Comparison of ENCODE assay signal across 8 cellular contexts in genomic region chr9:122092611-122093506, GRCh38. TPM values are rescaled to one million over a fixed set of nuclear protein-coding genes. Genes with fewer than 3 reads are reported as not detected.
DNase-seq lines count a peak whose midpoint lies in the region; ATAC-seq and TF ChIP-seq lines count a peak whose summit lies in the region.

TTLL11 (minus strand) TSS chr9:122093308; CDS start chr9:122093148, 160 bp downstream.

- CTCF ChIA-PET in CD4-positive, alpha-beta T cell (lab: Charles Lee), result interaction anchor here (0.6 to 1.3 kb wide), 2 partner anchors 171 to 742 kb away, joined by 3 read pairs; no protein-coding TSS in a partner anchor
- CTCF ChIA-PET in activated CD4-positive, alpha-beta memory T cell treated with anti-CD3 and anti-CD28 coated beads, Interleukin-2, amount 10 ng/mL, durations not matched to agents 7 days and 5 days (lab: Charles Lee), result interaction anchor here (0.6 to 1.1 kb wide), 4 partner anchors 30 to 583 kb away, joined by 3 read pairs; no protein-coding TSS in a partner anchor

- ATAC-seq in CD4-positive, alpha-beta T cell (ENCODE audit: poor library complexity), result peak; percentile 96
- peak; percentile 92 for ATAC-seq in GM19452 (IDR thresholded peaks at IDR 0.05; ENCODE audit: unreplicated experiment)
- ATAC-seq in HG03575 (IDR thresholded peaks at IDR 0.05; ENCODE audit: extremely low read depth, insufficient number of reproducible peaks, low FRiP score, unreplicated experiment), result peak; percentile 66
- ATAC-seq in lung (ENCODE audit: insufficient read depth, low FRiP score), result peak; percentile 93

- peak within 1 kb of the TSS; percentile 93 for H3K4me3 Mint-ChIP-seq in CD4-positive, alpha-beta T cell
- peak within 1 kb of the TSS; percentile 81 for H3K4me3 Mint-ChIP-seq in activated CD4-positive, alpha-beta memory T cell treated with anti-CD3 and anti-CD28 coated beads, Interleukin-2, amount 10 ng/mL, durations not matched to agents 7 days and 5 days

- no peak for TF ChIP-seq CTCF in CD4-positive, alpha-beta T cell (IDR thresholded peaks at IDR 0.05)
- no peak for TF ChIP-seq CTCF in lung (IDR thresholded peaks at IDR 0.05; ENCODE audit: control extremely low read depth, extremely low read depth)

- no peak within 1 kb of the TSS for H3K27ac ChIP-seq in CD4-positive, alpha-beta T cell (ENCODE audit: low read depth, low read length)
- H3K27ac ChIP-seq in ectodermal cell (ENCODE audit: insufficient read depth, low read depth, low read length, poor library complexity, severe bottlenecking) (no peak within 1 kb of the TSS), lung (ENCODE audit: low read depth in 1 of 2, low read length in 1 of 2) (peak within 1 kb of the TSS; percentile 81 to 89)

- no peaks in the 10 kb centered on the region for H3K27me3 Mint-ChIP-seq in CD4-positive, alpha-beta T cell
- H3K27me3 Mint-ChIP-seq in activated CD4-positive, alpha-beta memory T cell treated with anti-CD3 and anti-CD28 coated beads, Interleukin-2, amount 10 ng/mL, durations not matched to agents 7 days and 5 days, result peaks cover 18% of the 10 kb centered on the region

- DNase-seq in CD4-positive, alpha-beta T cell, result peak; percentile 93 to 97 (median 96)
- peak; percentile 96 for DNase-seq in NCI-H82 (lab: John Stamatoyannopoulos, UW)
- DNase-seq in activated CD4-positive, alpha-beta memory T cell treated with anti-CD3 and anti-CD28 coated beads, Interleukin-2, amount 10 ng/mL, durations not matched to agents 7 days and 5 days, result peak; percentile 97
- peak; percentile 96 for DNase-seq in lung (ENCODE audit: low spot score)
- DNase-seq in stimulated activated CD4-positive, alpha-beta T cell treated with anti-CD3 and anti-CD28 coated beads, TNF-alpha, amount 100 ng/mL, for 24 hours (ENCODE audit: low read depth in 3 of 3), result peak; percentile 94 to 96 (median 96)

- H3K27me3 ChIP-seq in CD4-positive, alpha-beta T cell (ENCODE audit: control insufficient read depth, insufficient read depth, low read length), result no peaks in the 10 kb centered on the region
- peaks cover 40% of the 10 kb centered on the region for H3K27me3 ChIP-seq in ectodermal cell (ENCODE audit: control insufficient read depth, insufficient read depth, low read length, poor library complexity, severe bottlenecking)
- no peaks in the 10 kb centered on the region for H3K27me3 ChIP-seq in lung (ENCODE audit: control insufficient read depth, insufficient read depth)

- no peaks in the 10 kb centered on the region for H3K9me3 ChIP-seq in CD4-positive, alpha-beta T cell (ENCODE audit: control insufficient read depth, low read length)
- no peaks in the 10 kb centered on the region for H3K9me3 ChIP-seq in ectodermal cell (ENCODE audit: control insufficient read depth, low read length)
- no peaks in the 10 kb centered on the region for H3K9me3 ChIP-seq in lung (ENCODE audit: control insufficient read depth in 2 of 2, insufficient read depth in 1 of 2, low read length in 1 of 2)

- H3K9me3 Mint-ChIP-seq in CD4-positive, alpha-beta T cell, result no peaks in the 10 kb centered on the region
- no peaks in the 10 kb centered on the region for H3K9me3 Mint-ChIP-seq in activated CD4-positive, alpha-beta memory T cell treated with anti-CD3 and anti-CD28 coated beads, Interleukin-2, amount 10 ng/mL, durations not matched to agents 7 days and 5 days

- peak within 1 kb of the TSS; percentile 40 for H3K27ac Mint-ChIP-seq in CD4-positive, alpha-beta T cell
- no peak within 1 kb of the TSS for H3K27ac Mint-ChIP-seq in activated CD4-positive, alpha-beta memory T cell treated with anti-CD3 and anti-CD28 coated beads, Interleukin-2, amount 10 ng/mL, durations not matched to agents 7 days and 5 days

- peak within 1 kb of the TSS; percentile 76 for H3K4me3 ChIP-seq in ectodermal cell (ENCODE audit: insufficient read depth, low read depth, low read length)
- peak within 1 kb of the TSS; percentile 94 for H3K4me3 ChIP-seq in lung

- H3K4me1 Mint-ChIP-seq in CD4-positive, alpha-beta T cell (ENCODE audit: low read depth), result peaks cover 50% of the 10 kb centered on the region
- peaks cover 31% of the 10 kb centered on the region for H3K4me1 Mint-ChIP-seq in activated CD4-positive, alpha-beta memory T cell treated with anti-CD3 and anti-CD28 coated beads, Interleukin-2, amount 10 ng/mL, durations not matched to agents 7 days and 5 days

- no peaks in the 10 kb centered on the region for H3K36me3 Mint-ChIP-seq in CD4-positive, alpha-beta T cell (ENCODE audit: low read depth)
- no peaks in the 10 kb centered on the region for H3K36me3 Mint-ChIP-seq in activated CD4-positive, alpha-beta memory T cell treated with anti-CD3 and anti-CD28 coated beads, Interleukin-2, amount 10 ng/mL, durations not matched to agents 7 days and 5 days (ENCODE audit: low read depth)

- POLR2A ChIA-PET in CD4-positive, alpha-beta T cell (lab: Charles Lee), result interaction anchor here (0.9 to 1.8 kb wide), 2 partner anchors 66 to 172 kb away, joined by 3 to 5 read pairs; partner anchors contain the start of genes MRRF, NDUFA8 and RBM18
- POLR2A ChIA-PET in activated CD4-positive, alpha-beta memory T cell treated with anti-CD3 and anti-CD28 coated beads, Interleukin-2, amount 10 ng/mL, durations not matched to agents 7 days and 5 days (lab: Charles Lee), result interaction anchor here (0.8 to 2.1 kb wide), 2 partner anchors 172 to 820 kb away, joined by 3 to 16 read pairs; partner anchors contain the start of genes MRRF, RBM18 and ZBTB6

- H3K4me1 ChIP-seq in ectodermal cell (ENCODE audit: control insufficient read depth, insufficient read depth, low read length) (no peaks in the 10 kb centered on the region), lung (ENCODE audit: control insufficient read depth in 2 of 2, insufficient read depth in 2 of 2, low read length in 2 of 2) (peaks cover 7 to 14% of the 10 kb centered on the region in 2 donors)

- H3K36me3 ChIP-seq in ectodermal cell (ENCODE audit: control insufficient read depth, insufficient read depth, low read length) (no peaks in the 10 kb centered on the region), lung (ENCODE audit: control insufficient read depth in 2 of 2, insufficient read depth in 2 of 2, low read length in 2 of 2) (no peaks in the 10 kb centered on the region)

- intact Hi-C loops in CD4-positive, alpha-beta T cell (cut with DNase I, micrococcal nuclease), result loop anchor here (2.0 to 10.0 kb wide), 6 partner anchors 172 to 1832 kb away; partner anchors contain the start of genes CDK5RAP2 (in 1 of the 2), MRRF (in 1 of the 2), RBM18 (in 1 of the 2) and RC3H2 (in 1 of the 2)

- WGBS in ectodermal cell, 2 experiments, result 1 to 2% methylated on average over 98 of the region's 98 CpGs
- 0 to 1% methylated on average over 90 to 98 of the region's 98 CpGs for WGBS in lung, 2 donors

RNA-seq across cellular contexts. Expression of gene TTLL11, which starts in this region (rescaled TPM):
- 1 to 10 TPM; 1.6 to 2.3 TPM for total RNA-seq in CD4-positive, alpha-beta T cell
- 1 to 10 TPM; 1.5 to 2.1 TPM for total RNA-seq in activated CD4-positive, alpha-beta memory T cell treated with anti-CD3 and anti-CD28 coated beads, Interleukin-2, amount 10 ng/mL, durations not matched to agents 7 days and 5 days
- 2.2 TPM for polyA plus RNA-seq in ectodermal cell (2013, experiment 1 of 4)
- 2.0 TPM for polyA plus RNA-seq in ectodermal cell (2013, experiment 2 of 4)
- 2.1 TPM for polyA plus RNA-seq in ectodermal cell (2013, experiment 3 of 4)
- polyA plus RNA-seq in ectodermal cell (2013, experiment 4 of 4), result 2.6 TPM
- total RNA-seq in lung, result 1 to 10 TPM; 7.2 to 7.8 TPM
- 1 to 10 TPM; 3.6 to 4.6 TPM for polyA plus RNA-seq in lung

Comparison
In these comparisons a context has a peak if more than half of its experiments do, and no peak if none do; other contexts are left out.
1. H3K27ac ChIP-seq: peak in lung (2 of 2); none in CD4-positive, alpha-beta T cell (single experiment) and ectodermal cell (single experiment).
2. Peak in every context shown above with its lines, with median percentiles within 50 percentile points of each other: ATAC-seq and DNase-seq.